Comparison of ENCODE assay signal across 20 cellular contexts in the genomic region with DNA sequence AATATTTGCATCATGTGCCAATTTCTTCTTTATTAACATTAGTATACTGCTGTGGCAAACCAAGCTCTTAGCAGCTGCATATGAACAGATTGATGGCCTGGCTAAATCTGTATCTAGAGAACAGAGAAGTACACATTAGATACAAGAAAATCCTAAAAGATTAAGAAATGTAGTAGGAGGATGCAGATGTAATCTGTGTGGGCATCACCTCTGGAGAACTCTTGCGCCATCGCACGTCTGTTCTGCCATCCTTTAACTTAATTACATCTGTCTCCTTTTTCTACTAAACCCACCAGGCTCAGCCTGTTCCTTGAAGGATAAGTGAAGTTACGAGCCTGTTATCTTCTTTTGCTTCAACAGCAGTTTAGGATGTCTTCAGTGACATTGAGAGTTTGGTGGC.
"Had no signal": no experiment of that assay in that cellular context is flagged by ENCODE, and none has a peak within 500 bp of the region (broad histone marks: within the 10 kb centered on the region; RNA-seq: fewer than 3 reads in every experiment).

No MANE protein-coding gene starts in this region.

- H3K27ac Mint-ChIP-seq: activated naive CD4-positive, alpha-beta T cell treated with anti-CD3 and anti-CD28 coated beads, Interleukin-2, amount 10 ng/mL, durations not matched to agents 7 days and 5 days; activated T-helper 2 cell treated with anti-CD3 and anti-CD28 coated beads, Interferon-gamma antibody, Interleukin-2, Interleukin-4, amounts not matched to agents 10 μg/mL and 5 μg/mL and 100 μg/mL, durations not matched to agents 14 hours and 24 hours and 36 hours; naive thymus-derived CD4-positive, alpha-beta T cell; stimulated activated naive B cell treated with anti-CD40 and anti-IgM and Interleukin-4, amounts not matched to agents 10 μg/mL and 1 μg/mL and 100 μg/mL, for 72 hours had no signal

- H3K27me3 ChIP-seq: gastroesophageal sphincter, heart right ventricle, neutrophil, transverse colon had no signal

- H3K27ac ChIP-seq: neutrophil, VCaP had no signal

- FAIRE-seq: endothelial cell of umbilical vein had no signal

- H3K36me3 ChIP-seq: gastroesophageal sphincter, heart right ventricle, neutrophil, transverse colon had no signal

- H3K4me3 Mint-ChIP-seq: activated naive CD4-positive, alpha-beta T cell treated with anti-CD3 and anti-CD28 coated beads, Interleukin-2, amount 10 ng/mL, durations not matched to agents 7 days and 5 days; central memory CD8-positive, alpha-beta T cell; naive thymus-derived CD4-positive, alpha-beta T cell; stimulated activated naive B cell treated with anti-CD40 and anti-IgM and Interleukin-4, amounts not matched to agents 10 μg/mL and 1 μg/mL and 100 μg/mL, for 72 hours had no signal

- DNase-seq: activated CD4-positive, alpha-beta T cell treated with anti-CD3 and anti-CD28 coated beads, Interleukin-2, amount 50 U/mL, for 48 hours; activated naive CD4-positive, alpha-beta T cell treated with anti-CD3 and anti-CD28 coated beads, Interleukin-2, amount 10 ng/mL, durations not matched to agents 7 days and 5 days; cortex of kidney; effector CD4-positive, alpha-beta T cell; heart right ventricle; naive thymus-derived CD4-positive, alpha-beta T cell; posterior cingulate gyrus; retina; stimulated activated CD4-positive, alpha-beta T cell treated with anti-CD3 and anti-CD28 coated beads, Interleukin-15, amount 100 ng/mL, for 24 hours; stimulated activated CD4-positive, alpha-beta T cell treated with anti-CD3 and anti-CD28 coated beads, Interleukin-4, amount 100 ng/mL, for 1 hour; stimulated activated naive B cell treated with anti-CD40 and anti-IgM and Interleukin-4, amounts not matched to agents 10 μg/mL and 1 μg/mL and 100 μg/mL, for 72 hours; substantia nigra; transverse colon had no signal

- H3K36me3 Mint-ChIP-seq: activated naive CD4-positive, alpha-beta T cell treated with anti-CD3 and anti-CD28 coated beads, Interleukin-2, amount 10 ng/mL, durations not matched to agents 7 days and 5 days; stimulated activated naive B cell treated with anti-CD40 and anti-IgM and Interleukin-4, amounts not matched to agents 10 μg/mL and 1 μg/mL and 100 μg/mL, for 72 hours had no signal

- H3K9me3 ChIP-seq: gastroesophageal sphincter, heart right ventricle, neutrophil, transverse colon had no signal

- H3K4me3 ChIP-seq: gastroesophageal sphincter, heart right ventricle, lung, transverse colon had no signal

- H3K9me3 Mint-ChIP-seq: activated naive CD4-positive, alpha-beta T cell treated with anti-CD3 and anti-CD28 coated beads, Interleukin-2, amount 10 ng/mL, durations not matched to agents 7 days and 5 days; activated T-helper 2 cell treated with anti-CD3 and anti-CD28 coated beads, Interferon-gamma antibody, Interleukin-2, Interleukin-4, amounts not matched to agents 10 μg/mL and 5 μg/mL and 100 μg/mL, durations not matched to agents 14 hours and 24 hours and 36 hours; central memory CD8-positive, alpha-beta T cell; naive thymus-derived CD4-positive, alpha-beta T cell; stimulated activated naive B cell treated with anti-CD40 and anti-IgM and Interleukin-4, amounts not matched to agents 10 μg/mL and 1 μg/mL and 100 μg/mL, for 72 hours had no signal

- H3K4me1 Mint-ChIP-seq: activated naive CD4-positive, alpha-beta T cell treated with anti-CD3 and anti-CD28 coated beads, Interleukin-2, amount 10 ng/mL, durations not matched to agents 7 days and 5 days; central memory CD8-positive, alpha-beta T cell; stimulated activated naive B cell treated with anti-CD40 and anti-IgM and Interleukin-4, amounts not matched to agents 10 μg/mL and 1 μg/mL and 100 μg/mL, for 72 hours had no signal

- ATAC-seq: naive thymus-derived CD4-positive, alpha-beta T cell; stimulated activated naive B cell treated with anti-CD40 and anti-IgM and Interleukin-4, amounts not matched to agents 10 μg/mL and 1 μg/mL and 100 μg/mL, for 72 hours had no signal
